9 cellular contexts compared by ENCODE assay signal in the genomic region with DNA sequence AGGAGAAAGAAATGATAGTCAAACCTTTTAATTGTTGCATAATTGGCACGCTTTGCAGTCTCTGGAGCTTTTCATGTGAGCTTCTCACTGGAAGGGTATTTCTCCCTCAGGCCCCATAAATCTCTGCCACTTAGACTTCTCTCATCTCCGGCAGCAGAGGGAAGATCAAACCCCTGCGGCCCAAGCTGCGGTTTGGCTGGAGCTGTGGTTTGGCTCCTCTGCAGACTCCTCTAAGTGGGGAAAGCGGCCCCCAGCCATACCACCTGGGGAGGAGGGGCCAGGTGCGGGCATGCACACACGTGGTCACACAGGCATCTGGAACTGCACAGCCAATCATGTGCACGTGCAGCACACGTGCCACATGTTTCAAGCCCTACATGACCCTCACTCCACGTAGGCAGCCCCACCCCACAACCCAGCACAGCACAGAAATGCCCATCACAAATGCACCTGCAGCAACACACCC. TPM values are rescaled to one million over a fixed set of nuclear protein-coding genes. Genes with fewer than 3 reads are reported as not detected.
DNase-seq lines count a peak whose midpoint lies in the region; FAIRE-seq and TF ChIP-seq lines count a peak whose summit lies in the region.
"Had no signal": no experiment of that assay in that cellular context is flagged by ENCODE, and none has a peak within 500 bp of the region (broad histone marks: within the 10 kb centered on the region; RNA-seq: fewer than 3 reads in every experiment).

No MANE protein-coding gene starts in this region.

- no peak overlapping the region for H3K23ac ChIP-seq in H9 (ENCODE audit: insufficient read length, low read depth, low read length)

- H4K91ac ChIP-seq in H9 (ENCODE audit: insufficient read length, low read depth, low read length) = no peak overlapping the region

- H3K4me1 Mint-ChIP-seq in H9 = peaks cover 17 to 23% of the 10 kb centered on the region in 2 experiments

- H3K27me3 Mint-ChIP-seq in H9 (ENCODE audit: low read depth) = peaks cover 7% of the 10 kb centered on the region

- no peak overlapping the region for H3K4me2 ChIP-seq in H9 (ENCODE audit: insufficient read depth, insufficient read length, low read length)

- H3K9me3 ChIP-seq in spleen = no peaks in the 10 kb centered on the region
- H3K9me3 ChIP-seq in H9 (ENCODE audit: control insufficient read depth, low read depth, low read length) = no peaks in the 10 kb centered on the region

- no peaks in the 10 kb centered on the region for H3K36me3 ChIP-seq in spleen

- no peak overlapping the region for H3K9ac ChIP-seq in H9 (ENCODE audit: extremely low read depth, insufficient read length, low read length)

- H2AK5ac ChIP-seq in H9 (ENCODE audit: insufficient read length, low read length) = no peak overlapping the region

- H2BK12ac ChIP-seq in H9 (ENCODE audit: insufficient read length, low read depth, low read length) = no peak overlapping the region

- H2BK15ac ChIP-seq in H9 (ENCODE audit: low read depth, low read length) = no peak overlapping the region

- peak overlapping the region in 4 of 8 donors; percentile 8 to 69 (median 48) for H3K27ac ChIP-seq in spleen
- no peak overlapping the region for H3K27ac ChIP-seq in H9 (ENCODE audit: insufficient read length, low read depth, low read length)

- H3K14ac ChIP-seq in H9 (ENCODE audit: insufficient read depth, low read length) = no peak overlapping the region

- H3T11ph ChIP-seq in H9 (ENCODE audit: low read length) = no peak overlapping the region

- WGBS in spleen, 5 donors = 4 to 17% (median 7%) methylated on average over 7 to 10 of the region's 10 CpGs
- WGBS in H9 (ENCODE audit: extremely low coverage, insufficient read length, low lambda C conversion rate) = no CpG with 5 or more reads among the region's 10 CpGs

- H3K27me3 ChIP-seq in spleen (replicated peaks in 1 of 7) = peaks cover 0 to 11% (median 0%) of the 10 kb centered on the region in 7 donors
- H3K27me3 ChIP-seq in H9 (ENCODE audit: insufficient read depth, low read length) = no peaks in the 10 kb centered on the region

- no peak overlapping the region for H2AFZ ChIP-seq in H9 (ENCODE audit: low read length)

- H3K36me3 Mint-ChIP-seq in H9 (ENCODE audit: insufficient read depth in 1 of 3, low read depth in 3 of 3) = no peaks in the 10 kb centered on the region
- H3K36me3 Mint-ChIP-seq: IgD-negative memory B cell had no signal

- H3K23me2 ChIP-seq in H9 (ENCODE audit: insufficient read length, low read depth, low read length, poor library complexity, severe bottlenecking) = no peaks in the 10 kb centered on the region

- no peak overlapping the region for H2BK20ac ChIP-seq in H9 (ENCODE audit: low read depth, low read length, poor library complexity, severe bottlenecking)

- no peak overlapping the region for H3K18ac ChIP-seq in H9 (ENCODE audit: insufficient read length, low read depth, low read length)

- H3K4me3 Mint-ChIP-seq in H9 = no peak overlapping the region

- no peak overlapping the region for H2BK5ac ChIP-seq in H9 (ENCODE audit: insufficient read length, low read length)

- no peak for TF ChIP-seq POLR2A in spleen (IDR thresholded peaks at IDR 0.05)

- TF ChIP-seq CTCF in spleen (IDR thresholded peaks at IDR 0.05 in 8 of 11, conservative IDR thresholded peaks at IDR 0.05 in 3 of 11) (no peak), H9 (conservative IDR thresholded peaks at IDR 0.05) (no peak)

- no peaks in the 10 kb centered on the region for H3K9me3 Mint-ChIP-seq in H9
- H3K9me3 Mint-ChIP-seq: IgD-negative memory B cell had no signal

- FAIRE-seq in GM19239 (lab: Jason Lieb, UNC) = no peak

- no peak overlapping the region for H3K4ac ChIP-seq in H9 (ENCODE audit: low read depth, low read length)

- intact Hi-C loops in spleen (cut with DNase I; ENCODE audit: low total_unique reads) = no loop called here

- DNase-seq in NCI-H748 (lab: John Stamatoyannopoulos, UW; ENCODE audit: unreplicated experiment) (peak; percentile 76), NCI-H748 treated with DMSO at 0.1 percent for 48 hours (lab: John Stamatoyannopoulos, UW) (no peak), NCI-H345 treated with DMSO at 0.1 percent for 48 hours (lab: John Stamatoyannopoulos, UW; ENCODE audit: unreplicated experiment) (peak; percentile 36), spleen (peak; percentile 65), GM19239 (ENCODE audit: insufficient read length, low spot score) (no peak), H9 (no peak)
- peak; percentile 14 for DNase-seq in central memory CD4-positive, alpha-beta T cell
- no peak for DNase-seq in stimulated activated naive CD4-positive, alpha-beta T cell (lab: John Stamatoyannopoulos, UW)

- H4K5ac ChIP-seq in H9 (ENCODE audit: insufficient read length, low read depth, low read length) = no peak overlapping the region

- H4K8ac ChIP-seq in H9 (replicated peaks; ENCODE audit: insufficient read length, low read depth, low read length) = no peak overlapping the region

- no peaks in the 10 kb centered on the region for H3K79me1 ChIP-seq in H9 (ENCODE audit: insufficient read depth, low read depth, low read length, poor library complexity, severe bottlenecking)

- H3K79me2 ChIP-seq in H9 (ENCODE audit: insufficient read depth, low read length) = no peaks in the 10 kb centered on the region

- no peak overlapping the region for H3K56ac ChIP-seq in H9 (ENCODE audit: insufficient read length, low read depth, low read length)

- no peak overlapping the region for H2BK120ac ChIP-seq in H9 (ENCODE audit: low read depth, low read length, poor library complexity, severe bottlenecking)

- H4K20me1 ChIP-seq in H9 (ENCODE audit: control insufficient read depth, insufficient read depth, insufficient read length) = no peaks in the 10 kb centered on the region

- H3K4me1 ChIP-seq in spleen (peaks cover 25 to 76% (median 36%) of the 10 kb centered on the region in 6 donors), H9 (ENCODE audit: insufficient read depth, low read length) (peaks cover 3% of the 10 kb centered on the region; the same call in 1 of the 2 replicates)

- no peak overlapping the region for H3K27ac Mint-ChIP-seq in H9
- H3K27ac Mint-ChIP-seq: IgD-negative memory B cell had no signal

- no peak overlapping the region for H3K4me3 ChIP-seq in spleen

RNA-seq across cellular contexts. Expression of a gene that starts 58.3 kb away (rescaled TPM):
- total RNA-seq in spleen (10 to 100 TPM in 1 of 7 donors, 1 to 10 TPM in 6; 1.2 to 15.3 (median 5.2) TPM), H9 (2021) (50.9 and 56.0 TPM in 2 replicates)
- 10 to 100 TPM in 1 of 3 donors, 1 to 10 TPM in 2; 5.0 to 16.2 (median 9.8) TPM for polyA plus RNA-seq in spleen

Comparison
In these comparisons a context has a peak if more than half of its experiments do, and no peak if none do; other contexts are left out.
1. DNase-seq: peak in NCI-H748 (single experiment), NCI-H345 treated with DMSO at 0.1 percent for 48 hours (single experiment), central memory CD4-positive, alpha-beta T cell (single experiment) and spleen (single experiment); none in NCI-H748 treated with DMSO at 0.1 percent for 48 hours (single experiment), GM19239 (single experiment), H9 (single experiment) and stimulated activated naive CD4-positive, alpha-beta T cell (0 of 6).